In the genomic region with DNA sequence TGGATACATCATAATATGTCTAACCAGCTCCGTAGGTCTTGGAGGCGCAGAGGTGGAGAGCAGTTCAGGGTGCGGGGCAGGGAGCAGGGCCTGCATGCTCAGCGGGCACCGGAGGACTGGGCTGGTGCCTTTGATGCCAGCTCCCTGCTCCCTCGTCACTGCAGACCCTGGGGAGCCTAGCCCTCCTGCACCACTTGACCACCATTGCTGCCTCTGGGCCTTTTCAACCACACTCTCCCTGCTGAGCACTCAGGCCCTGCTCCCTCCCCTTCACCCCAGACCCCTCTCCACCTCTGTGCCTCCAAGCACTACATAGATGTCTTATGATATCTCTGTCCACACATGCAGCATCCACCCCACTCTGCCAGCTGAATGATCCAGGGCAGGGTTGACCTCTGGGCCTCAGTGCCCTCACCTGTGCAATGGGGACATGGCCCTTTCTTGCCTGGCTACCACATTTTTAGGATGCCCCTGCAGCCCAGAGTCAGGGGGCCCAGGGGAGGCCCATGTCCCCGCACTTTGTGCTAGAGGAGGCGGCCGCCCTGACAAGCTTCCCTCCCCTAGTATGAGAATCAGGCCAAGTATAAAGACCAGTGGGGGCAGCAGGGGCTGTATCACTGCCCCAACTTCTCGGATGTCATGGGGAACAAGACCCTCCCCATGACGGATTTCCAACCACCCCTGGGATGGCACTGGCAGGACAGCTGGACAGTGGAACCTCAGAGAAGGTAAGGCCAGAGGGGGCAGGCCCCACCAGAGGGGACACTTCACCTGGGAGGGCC, we compare ENCODE assay signal across 2 cellular contexts.
TF ChIP-seq lines count a peak whose summit lies in the region.

No MANE protein-coding gene starts in this region.

TF ChIP-seq in IMR-90, 13 proteins besides CTCF, POLR2A, EP300 and RAD21:
- no peak for TF ChIP-seq MAZ (IDR thresholded peaks at IDR 0.05; ENCODE audit: borderline replicate concordance, low read depth, low read length)
- TF ChIP-seq MXI1 (IDR thresholded peaks at IDR 0.05; ENCODE audit: borderline replicate concordance, low read depth, low read length) = no peak
- TF ChIP-seq NFE2L2 (IDR thresholded peaks at IDR 0.05; ENCODE audit: low read depth, low read length) = no peak
- TF ChIP-seq CEBPB (IDR thresholded peaks at IDR 0.05; ENCODE audit: low read depth, low read length) = no peak
- no peak for TF ChIP-seq RCOR1 (IDR thresholded peaks at IDR 0.05; ENCODE audit: insufficient replicate concordance, low read length)
- TF ChIP-seq BHLHE40 (IDR thresholded peaks at IDR 0.05; ENCODE audit: low read depth, low read length) = no peak
- TF ChIP-seq SMC3 (IDR thresholded peaks at IDR 0.05; ENCODE audit: low read depth, low read length) = no peak
- TF ChIP-seq FOS (IDR thresholded peaks at IDR 0.05; ENCODE audit: low read depth, low read length) = no peak
- no peak for TF ChIP-seq RFX5 (IDR thresholded peaks at IDR 0.05; ENCODE audit: low read depth, low read length)
- TF ChIP-seq MAFK (IDR thresholded peaks at IDR 0.05; ENCODE audit: low read depth, low read length) = no peak
- no peak for TF ChIP-seq ELK1 (IDR thresholded peaks at IDR 0.05; ENCODE audit: borderline replicate concordance, low read depth, low read length)
- TF ChIP-seq, protein P1, sequence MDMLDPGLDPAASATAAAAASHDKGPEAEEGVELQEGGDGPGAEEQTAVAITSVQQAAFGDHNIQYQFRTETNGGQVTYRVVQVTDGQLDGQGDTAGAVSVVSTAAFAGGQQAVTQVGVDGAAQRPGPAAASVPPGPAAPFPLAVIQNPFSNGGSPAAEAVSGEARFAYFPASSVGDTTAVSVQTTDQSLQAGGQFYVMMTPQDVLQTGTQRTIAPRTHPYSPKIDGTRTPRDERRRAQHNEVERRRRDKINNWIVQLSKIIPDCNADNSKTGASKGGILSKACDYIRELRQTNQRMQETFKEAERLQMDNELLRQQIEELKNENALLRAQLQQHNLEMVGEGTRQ (IDR thresholded peaks at IDR 0.05; ENCODE audit: low read depth, low read length) = no peak
- no peak for TF ChIP-seq CHD1 (IDR thresholded peaks at IDR 0.05; ENCODE audit: low read depth, low read length)
TF ChIP-seq in IMR-90: peak in this region for 0.

TF ChIP-seq in H1, 55 proteins besides CTCF, POLR2A, EP300 and RAD21:
- no peak for TF ChIP-seq BCL11A (IDR thresholded peaks at IDR 0.05; ENCODE audit: low read depth in 2 of 2, low read length in 2 of 2)
- no peak for TF ChIP-seq ATF2 (IDR thresholded peaks at IDR 0.05; ENCODE audit: low read length)
- TF ChIP-seq SRF (IDR thresholded peaks at IDR 0.05; ENCODE audit: low read depth, low read length) = no peak
- no peak for TF ChIP-seq SAP30 (IDR thresholded peaks at IDR 0.05; ENCODE audit: insufficient read depth, insufficient replicate concordance, low read length)
- TF ChIP-seq EZH2 (IDR thresholded peaks at IDR 0.05; ENCODE audit: low read depth, low read length, severe bottlenecking) = no peak
- no peak for TF ChIP-seq SP2 (IDR thresholded peaks at IDR 0.05; ENCODE audit: low read length)
- no peak for TF ChIP-seq MAFK (IDR thresholded peaks at IDR 0.05; ENCODE audit: low read depth, low read length)
- TF ChIP-seq ZNF274 (IDR thresholded peaks at IDR 0.05; ENCODE audit: borderline replicate concordance, extremely low read depth, low read length) = no peak
- TF ChIP-seq SP1 (IDR thresholded peaks at IDR 0.05; ENCODE audit: low read depth, low read length) = no peak
